Comparison of ENCODE assay signal across 15 cellular contexts in genomic region chr1:93324486-93325464, GRCh38. TPM values are rescaled to one million over a fixed set of nuclear protein-coding genes. Genes with fewer than 3 reads are reported as not detected.
DNase-seq lines count a peak whose midpoint lies in the region; ATAC-seq and TF ChIP-seq lines count a peak whose summit lies in the region.
"Had no signal": no experiment of that assay in that cellular context is flagged by ENCODE, and none has a peak within 500 bp of the region (broad histone marks: within the 10 kb centered on the region; RNA-seq: fewer than 3 reads in every experiment).

No MANE protein-coding gene starts in this region.

- TF ChIP-seq EP300 in Ishikawa (IDR thresholded peaks at IDR 0.05; ENCODE audit: borderline replicate concordance), result peak; percentile 37; the same call in 1 of the 2 replicates

- H3K36me3 Mint-ChIP-seq in activated T-helper 1 cell treated with anti-CD3 and anti-CD28 coated beads, Interleukin-12 subunit alpha, Interleukin-12 subunit beta, Interleukin-2, Interleukin-4 antibody, amounts not matched to agents 30 ng/mL and 10 ng/mL and 1 ng/mL, durations not matched to agents 14 hours and 24 hours and 36 hours (ENCODE audit: low read depth), result peaks cover 1% of the 10 kb centered on the region

- ATAC-seq in HG02610 (IDR thresholded peaks at IDR 0.05; ENCODE audit: unreplicated experiment), result no peak
- ATAC-seq in HG03469 (IDR thresholded peaks at IDR 0.05; ENCODE audit: unreplicated experiment), result no peak
- ATAC-seq: heart right ventricle, Right ventricle myocardium inferior had no signal

- TF ChIP-seq CTCF in astrocyte of the spinal cord (IDR thresholded peaks at IDR 0.05; ENCODE audit: low read depth, low read length), result no peak

- H3K4me1 Mint-ChIP-seq in activated T-helper 1 cell treated with anti-CD3 and anti-CD28 coated beads, Interleukin-12 subunit alpha, Interleukin-12 subunit beta, Interleukin-2, Interleukin-4 antibody, amounts not matched to agents 30 ng/mL and 10 ng/mL and 1 ng/mL, durations not matched to agents 14 hours and 24 hours and 36 hours (ENCODE audit: low read depth), result no peaks in the 10 kb centered on the region

- TF ChIP-seq RAD21 in Ishikawa (IDR thresholded peaks at IDR 0.05; ENCODE audit: low read depth), result no peak

- in situ Hi-C loops in astrocyte of the spinal cord (cut with HindIII; ENCODE audit: low sequenced_read_pairs), result no loop called here

- H3K27me3 Mint-ChIP-seq in activated T-helper 1 cell treated with anti-CD3 and anti-CD28 coated beads, Interleukin-12 subunit alpha, Interleukin-12 subunit beta, Interleukin-2, Interleukin-4 antibody, amounts not matched to agents 30 ng/mL and 10 ng/mL and 1 ng/mL, durations not matched to agents 14 hours and 24 hours and 36 hours (ENCODE audit: insufficient read depth), result no peaks in the 10 kb centered on the region
- H3K27me3 Mint-ChIP-seq: CD4-positive, CD25-positive, alpha-beta regulatory T cell had no signal

- no peak overlapping the region for H3K4me3 Mint-ChIP-seq in activated T-helper 1 cell treated with anti-CD3 and anti-CD28 coated beads, Interleukin-12 subunit alpha, Interleukin-12 subunit beta, Interleukin-2, Interleukin-4 antibody, amounts not matched to agents 30 ng/mL and 10 ng/mL and 1 ng/mL, durations not matched to agents 14 hours and 24 hours and 36 hours
- H3K4me3 Mint-ChIP-seq: CD4-positive, CD25-positive, alpha-beta regulatory T cell had no signal

- DNase-seq in AG08395 (ENCODE audit: low spot score), result peak; percentile 60
- DNase-seq in astrocyte of the spinal cord (ENCODE audit: low read depth, low spot score), result peak; percentile 69
- DNase-seq in kidney glomerular epithelial cell (lab: John Stamatoyannopoulos, UW), result peak; percentile 86
- no peak for DNase-seq in activated T-helper 1 cell treated with anti-CD3 and anti-CD28 coated beads, Interleukin-12 subunit alpha, Interleukin-12 subunit beta, Interleukin-2, Interleukin-4 antibody, amounts not matched to agents 30 ng/mL and 10 ng/mL and 1 ng/mL, durations not matched to agents 14 hours and 24 hours and 36 hours (ENCODE audit: low spot score)
- DNase-seq in iPS-NIHi7 (ENCODE audit: extremely low spot score), result no peak
- DNase-seq: aorta; CD4-positive, CD25-positive, alpha-beta regulatory T cell; heart right ventricle; NCI-H1105; stimulated activated CD4-positive, alpha-beta T cell treated with anti-CD3 and anti-CD28 coated beads, Interleukin-2, amount 100 ng/mL, for 48 hours; testis had no signal

- no peaks in the 10 kb centered on the region for H3K9me3 Mint-ChIP-seq in activated T-helper 1 cell treated with anti-CD3 and anti-CD28 coated beads, Interleukin-12 subunit alpha, Interleukin-12 subunit beta, Interleukin-2, Interleukin-4 antibody, amounts not matched to agents 30 ng/mL and 10 ng/mL and 1 ng/mL, durations not matched to agents 14 hours and 24 hours and 36 hours
- H3K9me3 Mint-ChIP-seq: CD4-positive, CD25-positive, alpha-beta regulatory T cell had no signal

- intact Hi-C loops in activated T-helper 1 cell treated with anti-CD3 and anti-CD28 coated beads, Interleukin-12 subunit alpha, Interleukin-12 subunit beta, Interleukin-2, Interleukin-4 antibody, amounts not matched to agents 30 ng/mL and 10 ng/mL and 1 ng/mL, durations not matched to agents 14 hours and 24 hours and 36 hours (cut with micrococcal nuclease), result no loop called here

- no peak overlapping the region for H3K27ac Mint-ChIP-seq in activated T-helper 1 cell treated with anti-CD3 and anti-CD28 coated beads, Interleukin-12 subunit alpha, Interleukin-12 subunit beta, Interleukin-2, Interleukin-4 antibody, amounts not matched to agents 30 ng/mL and 10 ng/mL and 1 ng/mL, durations not matched to agents 14 hours and 24 hours and 36 hours

- H3K4me3 ChIP-seq in astrocyte of the spinal cord (ENCODE audit: low read depth, low read length), result no peak overlapping the region
- H3K4me3 ChIP-seq: heart right ventricle, testis had no signal

TF ChIP-seq in Ishikawa, 13 proteins besides CTCF, POLR2A, EP300 and RAD21:
- peak; percentile 53; the same call in 1 of the 2 replicates for TF ChIP-seq FOXM1 (IDR thresholded peaks at IDR 0.05; ENCODE audit: borderline replicate concordance, low read depth)
- no peak for TF ChIP-seq EGR1 (IDR thresholded peaks at IDR 0.05)
- no peak for TF ChIP-seq USF1 (IDR thresholded peaks at IDR 0.05)
- peak; percentile 45 for TF ChIP-seq TEAD4 (IDR thresholded peaks at IDR 0.05)
- TF ChIP-seq CEBPB (IDR thresholded peaks at IDR 0.05), result no peak
- peak; percentile 39 for TF ChIP-seq NFIC (IDR thresholded peaks at IDR 0.05)
- TF ChIP-seq REST (IDR thresholded peaks at IDR 0.05; ENCODE audit: low read depth), result no peak; the same call in 1 of the 2 replicates

RNA-seq across cellular contexts. Expression of gene DR1, which starts 20.9 kb away (rescaled TPM):
- 101 and 106 TPM in 2 replicates for total RNA-seq in activated T-helper 1 cell treated with anti-CD3 and anti-CD28 coated beads, Interleukin-12 subunit alpha, Interleukin-12 subunit beta, Interleukin-2, Interleukin-4 antibody, amounts not matched to agents 30 ng/mL and 10 ng/mL and 1 ng/mL, durations not matched to agents 14 hours and 24 hours and 36 hours

Comparison
In these comparisons a context has a peak if more than half of its experiments do, and no peak if none do; other contexts are left out.
1. DNase-seq: peak in AG08395 (single experiment), astrocyte of the spinal cord (single experiment) and kidney glomerular epithelial cell (single experiment); none in activated T-helper 1 cell treated with anti-CD3 and anti-CD28 coated beads, Interleukin-12 subunit alpha, Interleukin-12 subunit beta, Interleukin-2, Interleukin-4 antibody, amounts not matched to agents 30 ng/mL and 10 ng/mL and 1 ng/mL, durations not matched to agents 14 hours and 24 hours and 36 hours (single experiment) and iPS-NIHi7 (single experiment).